Comparison of ENCODE assay signal across 8 cellular contexts in the genomic region with DNA sequence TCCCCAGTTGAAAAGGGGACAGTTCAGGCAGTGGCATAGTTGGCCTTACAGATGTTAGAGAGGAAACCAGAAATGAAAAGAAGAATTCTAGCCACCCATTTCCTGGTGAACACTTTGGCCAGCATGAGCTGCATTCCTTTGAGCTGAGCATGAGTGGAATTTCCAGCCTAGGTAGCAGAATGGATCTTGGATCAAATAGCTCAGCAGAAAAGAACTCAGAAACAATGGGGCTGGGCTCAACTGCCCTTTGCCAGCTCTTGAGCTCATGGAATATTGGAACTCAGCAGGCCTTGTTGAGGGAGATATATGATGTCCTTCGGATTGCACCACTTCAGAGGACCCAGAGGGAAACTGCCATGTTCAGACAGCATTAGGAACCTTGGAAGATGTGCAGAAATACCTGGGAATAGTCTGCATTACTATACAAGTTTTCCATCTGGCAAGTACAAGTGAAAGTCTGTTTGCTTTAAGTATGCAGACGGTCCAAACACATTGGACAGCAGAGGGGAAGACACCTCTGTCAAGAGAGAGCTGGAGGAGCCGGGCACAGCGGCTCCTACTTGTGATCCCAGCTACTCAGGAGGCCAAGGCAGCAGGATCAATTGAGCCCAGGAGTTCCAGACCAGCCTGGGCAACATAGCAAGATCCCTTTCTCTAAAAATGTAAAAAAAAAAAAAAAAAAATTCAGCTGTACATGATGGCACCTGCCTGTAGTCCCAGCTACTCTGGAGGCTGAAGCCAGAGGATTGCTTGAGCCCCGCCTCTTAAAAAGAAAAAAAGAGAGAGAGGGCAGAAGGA. TPM values are rescaled to one million over a fixed set of nuclear protein-coding genes. Genes with fewer than 3 reads are reported as not detected.
A peak's percentile ranks its signal among the peaks of the same experiment; 100 is the strongest.
DNase-seq lines count a peak whose midpoint lies in the region; ATAC-seq and TF ChIP-seq lines count a peak whose summit lies in the region.

No MANE protein-coding gene starts in this region.

- no peaks in the 10 kb centered on the region for H3K9me3 ChIP-seq in RWPE2 (ENCODE audit: severe bottlenecking)

- TF ChIP-seq CTCF in RWPE2 (IDR thresholded peaks at IDR 0.05; ENCODE audit: poor library complexity, severe bottlenecking) (no peak), fibroblast of the aortic adventitia (IDR thresholded peaks at IDR 0.05; ENCODE audit: insufficient read depth, low read length) (no peak)

- H3K36me3 ChIP-seq in RWPE2 (ENCODE audit: low read depth), result peaks cover 10% of the 10 kb centered on the region

- H3K27ac ChIP-seq in RWPE2 (ENCODE audit: poor library complexity, severe bottlenecking), result peak overlapping the region; percentile 95

- ATAC-seq in RWPE2 (ENCODE audit: low read depth) (peak; percentile 40), HG02970 (IDR thresholded peaks at IDR 0.05; ENCODE audit: low FRiP score, unreplicated experiment) (no peak)

- H3K4me3 ChIP-seq in RWPE2 (ENCODE audit: severe bottlenecking), result no peak overlapping the region
- H3K4me3 ChIP-seq in fibroblast of the aortic adventitia (ENCODE audit: low read depth, low read length), result no peak overlapping the region

- peaks cover 36% of the 10 kb centered on the region for H3K4me1 ChIP-seq in RWPE2 (ENCODE audit: insufficient read depth, poor library complexity, severe bottlenecking)

- DNase-seq in EL, result peak; percentile 95
- peak; percentile 69 for DNase-seq in RWPE2 (ENCODE audit: low spot score)
- DNase-seq in fibroblast of the aortic adventitia (ENCODE audit: low read depth), result peak; percentile 95
- DNase-seq in pulmonary artery endothelial cell (ENCODE audit: low read depth, low spot score), result peak; percentile 91
- no peak for DNase-seq in NCI-H1694 (lab: John Stamatoyannopoulos, UW)
- no peak for DNase-seq in D341Med (ENCODE audit: low spot score)
- no peak for DNase-seq in activated CD4-positive, alpha-beta T cell treated with anti-CD3 and anti-CD28 coated beads for 48 hours

- no peaks in the 10 kb centered on the region for H3K27me3 ChIP-seq in RWPE2 (ENCODE audit: insufficient read depth, poor library complexity, severe bottlenecking)

RNA-seq across cellular contexts. Expression of gene CDV3, which starts 3.1 kb away (rescaled TPM):
- total RNA-seq in fibroblast of the aortic adventitia (ENCODE audit: low replicate concordance) (102 and 127 TPM in 2 replicates), pulmonary artery endothelial cell (271 and 343 TPM in 2 replicates)

Comparison
In these comparisons a context has a peak if more than half of its experiments do, and no peak if none do; other contexts are left out.
1. DNase-seq: peak in EL (single experiment), RWPE2 (single experiment), fibroblast of the aortic adventitia (single experiment) and pulmonary artery endothelial cell (single experiment); none in NCI-H1694 (single experiment), D341Med (single experiment) and activated CD4-positive, alpha-beta T cell treated with anti-CD3 and anti-CD28 coated beads for 48 hours (single experiment).